ENCODE assay signal across 8 cellular contexts in the genomic region with DNA sequence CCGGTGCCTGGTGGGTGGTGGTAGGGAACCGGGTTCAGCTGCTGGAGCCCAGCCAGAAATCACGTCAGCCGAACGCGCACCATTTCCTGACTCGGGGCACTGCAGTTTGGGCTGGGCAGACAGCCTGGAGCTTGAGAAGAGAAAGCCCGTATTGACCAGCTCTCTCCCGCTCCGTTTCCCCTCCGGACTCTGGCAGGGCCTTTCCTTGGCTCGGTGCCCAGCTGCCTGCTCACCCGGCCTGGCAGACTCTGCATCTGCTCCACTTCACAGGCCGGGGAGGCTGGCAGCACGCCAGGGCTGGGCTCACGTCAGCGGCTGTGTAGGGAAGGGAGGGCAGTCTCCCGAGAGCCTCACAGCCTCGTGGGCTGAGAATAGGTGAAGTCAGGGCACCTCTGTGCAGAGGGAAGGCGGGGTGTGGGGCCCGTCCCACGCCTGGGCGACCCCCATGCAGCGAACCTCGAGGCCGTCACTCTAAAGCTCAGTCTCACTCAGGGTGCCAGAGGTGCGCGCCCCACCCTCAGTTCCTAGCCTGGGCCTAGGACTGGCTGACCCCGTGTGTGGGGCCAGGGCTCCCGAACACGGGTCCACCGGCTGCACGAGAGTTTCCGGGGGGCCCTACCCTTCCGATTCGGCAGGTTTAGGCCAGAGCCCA. TPM values are rescaled to one million over a fixed set of nuclear protein-coding genes. Genes with fewer than 3 reads are reported as not detected.
DNase-seq lines count a peak whose midpoint lies in the region; ATAC-seq and TF ChIP-seq lines count a peak whose summit lies in the region.

No MANE protein-coding gene starts in this region.

- H3K4me1 ChIP-seq in spleen, result peaks cover 31 to 43% (median 41%) of the 10 kb centered on the region in 6 donors

- peak overlapping the region; percentile 26 for H3K4me3 ChIP-seq in GM12864 (ENCODE audit: low read depth, low read length)
- H3K4me3 ChIP-seq in brain microvascular endothelial cell (ENCODE audit: low read depth, low read length), result peak overlapping the region; percentile 15
- H3K4me3 ChIP-seq in spleen, result peak overlapping the region in 6 of 8 donors; percentile 10 to 63 (median 22)

- H3K27ac Mint-ChIP-seq in T-cell (peak overlapping the region; percentile 49 to 71), immature natural killer cell (peak overlapping the region in 4 of 6 donors; percentile 67 to 83 (median 76))

- H3K36me3 ChIP-seq in brain microvascular endothelial cell (replicated peaks), result no peaks in the 10 kb centered on the region
- H3K36me3 ChIP-seq in spleen, result peaks cover 0 to 51% (median 11%) of the 10 kb centered on the region in 6 donors

- H3K9me3 Mint-ChIP-seq in T-cell, result no peaks in the 10 kb centered on the region
- H3K9me3 Mint-ChIP-seq in immature natural killer cell, result no peaks in the 10 kb centered on the region

- POLR2A ChIA-PET in T-cell (lab: Charles Lee), result no interaction called here

- H3K27me3 ChIP-seq in brain microvascular endothelial cell (replicated peaks) (no peaks in the 10 kb centered on the region), spleen (replicated peaks in 1 of 7) (no peaks in the 10 kb centered on the region)

- TF ChIP-seq CTCF in GM12864 (IDR thresholded peaks at IDR 0.05; ENCODE audit: low read depth, low read length, missing control alignments), result no peak
- no peak for TF ChIP-seq CTCF in brain microvascular endothelial cell (IDR thresholded peaks at IDR 0.05; ENCODE audit: low read depth, low read length, missing control alignments)
- TF ChIP-seq CTCF in spleen (IDR thresholded peaks at IDR 0.05 in 8 of 11, conservative IDR thresholded peaks at IDR 0.05 in 3 of 11), result no peak

- H3K4me3 Mint-ChIP-seq in T-cell, result peak overlapping the region; percentile 74 to 76 (median 74)
- peak overlapping the region in 3 of 5 donors; percentile 13 to 44 (median 24) for H3K4me3 Mint-ChIP-seq in immature natural killer cell

- H3K9me3 ChIP-seq in spleen, result no peaks in the 10 kb centered on the region

- H3K36me3 Mint-ChIP-seq in T-cell (peaks cover 23% of the 10 kb centered on the region), immature natural killer cell (peaks cover 0 to 25% (median 16%) of the 10 kb centered on the region in 3 donors)

- H3K4me1 Mint-ChIP-seq in T-cell (peaks cover 18 to 36% (median 24%) of the 10 kb centered on the region in 3 donors), immature natural killer cell (peaks cover 36 to 40% of the 10 kb centered on the region in 2 donors)

- DNase-seq in GM12864 (ENCODE audit: low read depth), result peak; percentile 33
- peak; percentile 93 for DNase-seq in NCI-H1105 (lab: John Stamatoyannopoulos, UW)
- DNase-seq in T-cell, result peak; percentile 29 to 79 (median 62)
- DNase-seq in brain microvascular endothelial cell, result peak; percentile 93
- peak; percentile 33 to 38 (median 34) for DNase-seq in immature natural killer cell
- DNase-seq in spleen, result peak; percentile 97

- intact Hi-C loops in spleen (cut with DNase I; ENCODE audit: low total_unique reads), result no loop called here

- no peaks in the 10 kb centered on the region for H3K27me3 Mint-ChIP-seq in T-cell
- H3K27me3 Mint-ChIP-seq in immature natural killer cell (ENCODE audit: low read depth in 3 of 3), result peaks cover 27 to 40% (median 38%) of the 10 kb centered on the region in 3 donors

- 0 to 25% (median 13%) methylated on average over 19 to 36 of the region's 36 CpGs for WGBS in spleen, 5 donors

- peak; percentile 80 to 86 (median 81) for ATAC-seq in T-cell (replicated peaks in 1 of 4)
- no peak for ATAC-seq in HG02938 (IDR thresholded peaks at IDR 0.05; ENCODE audit: unreplicated experiment)
- no peak for ATAC-seq in HG02884 (IDR thresholded peaks at IDR 0.05; ENCODE audit: unreplicated experiment)

- TF ChIP-seq POLR2A in spleen (IDR thresholded peaks at IDR 0.05), result no peak

- CTCF ChIA-PET in T-cell (lab: Charles Lee), result no interaction called here

- in situ Hi-C loops in brain microvascular endothelial cell (cut with HindIII; ENCODE audit: low pct_ligation_motif_present, low sequenced_read_pairs), result no loop called here

- peak overlapping the region; percentile 27 for H3K27ac ChIP-seq in brain microvascular endothelial cell
- peak overlapping the region; percentile 58 to 94 (median 85) for H3K27ac ChIP-seq in spleen

RNA-seq across cellular contexts. Expression of gene OR1D5, which starts 59.1 kb away (rescaled TPM):
- total RNA-seq in T-cell, result not detected
- polyA plus RNA-seq in immature natural killer cell, result not detected
- not detected for total RNA-seq in spleen
- not detected for polyA plus RNA-seq in spleen

Comparison
In these comparisons a context has a peak if more than half of its experiments do, and no peak if none do; other contexts are left out.
1. DNase-seq: peak in every context shown above with its lines; median percentile 97 in spleen; 93 in NCI-H1105; 93 in brain microvascular endothelial cell; 62 in T-cell; 34 in immature natural killer cell; 33 in GM12864.
2. ATAC-seq: peak in T-cell (4 of 4); none in HG02938 (single experiment) and HG02884 (single experiment).
3. Peak in every context shown above with its lines, with median percentiles within 50 percentile points of each other: H3K4me3 ChIP-seq.